1 cellular context compared by ENCODE assay signal in the genomic region with DNA sequence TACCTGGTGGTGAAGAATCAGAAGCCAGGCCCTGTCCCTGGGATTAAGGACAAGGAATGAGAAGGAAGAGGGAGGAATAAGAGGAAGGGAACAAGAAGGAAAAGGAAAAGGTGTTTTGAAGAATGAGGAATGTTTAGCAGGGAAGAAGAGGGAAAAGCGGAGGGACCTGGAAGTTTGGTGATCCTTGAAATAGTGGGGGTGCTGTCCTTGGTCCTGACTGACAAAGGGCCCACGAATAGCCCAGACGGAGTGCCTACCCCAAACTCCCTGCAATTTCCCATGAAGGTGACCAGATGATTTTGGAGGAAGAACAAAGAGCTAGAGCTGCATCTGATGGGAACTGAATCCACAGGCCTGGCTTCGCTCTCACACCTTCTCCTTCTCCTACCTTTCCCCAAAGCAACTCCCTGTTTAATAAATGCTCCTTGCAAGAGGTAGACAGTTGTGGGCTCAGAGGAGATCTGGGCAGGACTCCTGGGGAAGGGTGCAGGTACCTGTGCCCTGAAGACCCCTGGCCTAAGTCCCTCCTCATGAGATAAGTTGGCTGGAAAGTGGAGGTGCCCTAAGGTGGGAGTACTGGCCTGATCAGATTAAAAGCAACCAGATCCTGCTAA.
TF ChIP-seq lines count a peak whose summit lies in the region.

No MANE protein-coding gene starts in this region.

TF ChIP-seq in neural cell, 6 proteins besides CTCF, POLR2A, EP300 and RAD21:
- TF ChIP-seq, protein P1, sequence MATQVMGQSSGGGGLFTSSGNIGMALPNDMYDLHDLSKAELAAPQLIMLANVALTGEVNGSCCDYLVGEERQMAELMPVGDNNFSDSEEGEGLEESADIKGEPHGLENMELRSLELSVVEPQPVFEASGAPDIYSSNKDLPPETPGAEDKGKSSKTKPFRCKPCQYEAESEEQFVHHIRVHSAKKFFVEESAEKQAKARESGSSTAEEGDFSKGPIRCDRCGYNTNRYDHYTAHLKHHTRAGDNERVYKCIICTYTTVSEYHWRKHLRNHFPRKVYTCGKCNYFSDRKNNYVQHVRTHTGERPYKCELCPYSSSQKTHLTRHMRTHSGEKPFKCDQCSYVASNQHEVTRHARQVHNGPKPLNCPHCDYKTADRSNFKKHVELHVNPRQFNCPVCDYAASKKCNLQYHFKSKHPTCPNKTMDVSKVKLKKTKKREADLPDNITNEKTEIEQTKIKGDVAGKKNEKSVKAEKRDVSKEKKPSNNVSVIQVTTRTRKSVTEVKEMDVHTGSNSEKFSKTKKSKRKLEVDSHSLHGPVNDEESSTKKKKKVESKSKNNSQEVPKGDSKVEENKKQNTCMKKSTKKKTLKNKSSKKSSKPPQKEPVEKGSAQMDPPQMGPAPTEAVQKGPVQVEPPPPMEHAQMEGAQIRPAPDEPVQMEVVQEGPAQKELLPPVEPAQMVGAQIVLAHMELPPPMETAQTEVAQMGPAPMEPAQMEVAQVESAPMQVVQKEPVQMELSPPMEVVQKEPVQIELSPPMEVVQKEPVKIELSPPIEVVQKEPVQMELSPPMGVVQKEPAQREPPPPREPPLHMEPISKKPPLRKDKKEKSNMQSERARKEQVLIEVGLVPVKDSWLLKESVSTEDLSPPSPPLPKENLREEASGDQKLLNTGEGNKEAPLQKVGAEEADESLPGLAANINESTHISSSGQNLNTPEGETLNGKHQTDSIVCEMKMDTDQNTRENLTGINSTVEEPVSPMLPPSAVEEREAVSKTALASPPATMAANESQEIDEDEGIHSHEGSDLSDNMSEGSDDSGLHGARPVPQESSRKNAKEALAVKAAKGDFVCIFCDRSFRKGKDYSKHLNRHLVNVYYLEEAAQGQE (IDR thresholded peaks at IDR 0.05; ENCODE audit: borderline replicate concordance), result peak; percentile 30
- no peak for TF ChIP-seq SMC3 (conservative IDR thresholded peaks at IDR 0.05; ENCODE audit: poor library complexity)
